In genomic region chr2:189161894-189162293, GRCh38 we compare ENCODE assay signal across 28 cellular contexts.
"Had no signal": no experiment of that assay in that cellular context is flagged by ENCODE, and none has a peak within 500 bp of the region (broad histone marks: within the 10 kb centered on the region; RNA-seq: fewer than 3 reads in every experiment).

No MANE protein-coding gene starts in this region.

- H3K27me3 Mint-ChIP-seq: activated naive CD8-positive, alpha-beta T cell treated with anti-CD3 and anti-CD28 coated beads, Interleukin-2, amount 50 U/mL, for 24 hours; effector memory CD8-positive, alpha-beta T cell; progenitor cell of endocrine pancreas; stimulated activated naive CD8-positive, alpha-beta T cell treated with anti-CD3 and anti-CD28 coated beads, Interleukin-15, amount 100 ng/mL, for 72 hours had no signal

- H3K9ac ChIP-seq: neural progenitor cell had no signal

- H3K36me3 ChIP-seq: esophagus muscularis mucosa, lower lobe of right lung, neural progenitor cell, suprapubic skin, transverse colon, uterus had no signal

- H3K9me3 ChIP-seq: esophagus muscularis mucosa, lower lobe of right lung, suprapubic skin, transverse colon, uterus had no signal

- H3K27me3 ChIP-seq: brain microvascular endothelial cell, dorsolateral prefrontal cortex, esophagus muscularis mucosa, neural progenitor cell, suprapubic skin, transverse colon, uterus had no signal

- H2AFZ ChIP-seq: neural progenitor cell had no signal

- H3K36me3 Mint-ChIP-seq: naive thymus-derived CD4-positive, alpha-beta T cell; neural progenitor cell; T-cell had no signal

- ATAC-seq: activated CD8-positive, alpha-beta T cell treated with anti-CD3 and anti-CD28 coated beads, Interleukin-2, amount 10 ng/mL, durations not matched to agents 7 days and 5 days; activated naive CD8-positive, alpha-beta T cell treated with anti-CD3 and anti-CD28 coated beads, Interleukin-2, amount 50 U/mL, for 24 hours; effector memory CD8-positive, alpha-beta T cell; lower lobe of right lung; naive thymus-derived CD4-positive, alpha-beta T cell; stimulated activated naive CD8-positive, alpha-beta T cell treated with anti-CD3 and anti-CD28 coated beads, Interleukin-15, amount 100 ng/mL, for 72 hours; T-cell had no signal

- H3K9me3 Mint-ChIP-seq: activated naive CD8-positive, alpha-beta T cell treated with anti-CD3 and anti-CD28 coated beads, Interleukin-2, amount 50 U/mL, for 24 hours; activated T-helper 1 cell treated with anti-CD3 and anti-CD28 coated beads, Interleukin-12 subunit alpha, Interleukin-12 subunit beta, Interleukin-2, Interleukin-4 antibody, amounts not matched to agents 30 ng/mL and 10 ng/mL and 1 ng/mL, durations not matched to agents 14 hours and 24 hours and 36 hours; effector memory CD8-positive, alpha-beta T cell; naive thymus-derived CD4-positive, alpha-beta T cell; neural progenitor cell; stimulated activated naive CD8-positive, alpha-beta T cell treated with anti-CD3 and anti-CD28 coated beads, Interleukin-15, amount 100 ng/mL, for 72 hours; T-cell; T-helper 2 cell treated with Interferon-gamma antibody and Interleukin-4, amounts not matched to agents 5 μg/mL and 100 μg/mL, for 36 hours had no signal

- H3K4me1 Mint-ChIP-seq: activated naive CD8-positive, alpha-beta T cell treated with anti-CD3 and anti-CD28 coated beads, Interleukin-2, amount 50 U/mL, for 24 hours; naive thymus-derived CD4-positive, alpha-beta T cell; stimulated activated naive CD8-positive, alpha-beta T cell treated with anti-CD3 and anti-CD28 coated beads, Interleukin-15, amount 100 ng/mL, for 72 hours; T-cell had no signal

- H3K27ac Mint-ChIP-seq: activated CD8-positive, alpha-beta T cell treated with anti-CD3 and anti-CD28 coated beads, Interleukin-2, amount 10 ng/mL, durations not matched to agents 7 days and 5 days; activated naive CD8-positive, alpha-beta T cell treated with anti-CD3 and anti-CD28 coated beads, Interleukin-2, amount 50 U/mL, for 24 hours; activated T-helper 1 cell treated with anti-CD3 and anti-CD28 coated beads, Interleukin-12 subunit alpha, Interleukin-12 subunit beta, Interleukin-2, Interleukin-4 antibody, amounts not matched to agents 30 ng/mL and 10 ng/mL and 1 ng/mL, durations not matched to agents 14 hours and 24 hours and 36 hours; effector memory CD8-positive, alpha-beta T cell; neural progenitor cell; progenitor cell of endocrine pancreas; stimulated activated naive CD8-positive, alpha-beta T cell treated with anti-CD3 and anti-CD28 coated beads, Interleukin-15, amount 100 ng/mL, for 72 hours; T-cell; T-helper 2 cell treated with Interferon-gamma antibody and Interleukin-4, amounts not matched to agents 5 μg/mL and 100 μg/mL, for 36 hours had no signal

- H3K27ac ChIP-seq: brain microvascular endothelial cell, dorsolateral prefrontal cortex, esophagus muscularis mucosa, lower lobe of right lung, neural progenitor cell, suprapubic skin, transverse colon, uterus, VCaP had no signal

- H3K4me2 ChIP-seq: neural progenitor cell had no signal

- H3K4me1 ChIP-seq: neural progenitor cell had no signal

- H3K4me3 ChIP-seq: dorsolateral prefrontal cortex, esophagus muscularis mucosa, lower lobe of right lung, neural progenitor cell, suprapubic skin, transverse colon, uterus had no signal

- H3K4me3 Mint-ChIP-seq: activated CD8-positive, alpha-beta T cell treated with anti-CD3 and anti-CD28 coated beads, Interleukin-2, amount 10 ng/mL, durations not matched to agents 7 days and 5 days; activated naive CD8-positive, alpha-beta T cell treated with anti-CD3 and anti-CD28 coated beads, Interleukin-2, amount 50 U/mL, for 24 hours; activated T-helper 1 cell treated with anti-CD3 and anti-CD28 coated beads, Interleukin-12 subunit alpha, Interleukin-12 subunit beta, Interleukin-2, Interleukin-4 antibody, amounts not matched to agents 30 ng/mL and 10 ng/mL and 1 ng/mL, durations not matched to agents 14 hours and 24 hours and 36 hours; effector memory CD8-positive, alpha-beta T cell; naive thymus-derived CD4-positive, alpha-beta T cell; neural progenitor cell; stimulated activated naive CD8-positive, alpha-beta T cell treated with anti-CD3 and anti-CD28 coated beads, Interleukin-15, amount 100 ng/mL, for 72 hours; T-cell; T-helper 2 cell treated with Interferon-gamma antibody and Interleukin-4, amounts not matched to agents 5 μg/mL and 100 μg/mL, for 36 hours had no signal

- DNase-seq: activated CD4-positive, alpha-beta T cell treated with anti-CD3 and anti-CD28 coated beads for 1 hour; activated CD4-positive, alpha-beta T cell treated with anti-CD3 and anti-CD28 coated beads, Interleukin-2, amount 50 U/mL, for 1 hour; activated CD8-positive, alpha-beta T cell treated with anti-CD3 and anti-CD28 coated beads, Interleukin-2, amount 10 ng/mL, durations not matched to agents 7 days and 5 days; activated gamma-delta T cell; activated naive CD4-positive, alpha-beta T cell treated with anti-CD3 and anti-CD28 coated beads, Interleukin-2, amount 50 U/mL, for 16 hours; activated naive CD8-positive, alpha-beta T cell treated with anti-CD3 and anti-CD28 coated beads, Interleukin-2, amount 50 U/mL, for 24 hours; anterior cingulate cortex; brain microvascular endothelial cell; caudate nucleus; dorsolateral prefrontal cortex; effector memory CD8-positive, alpha-beta T cell; head of caudate nucleus; hypothalamus; lower lobe of right lung; mesendoderm; naive thymus-derived CD4-positive, alpha-beta T cell; stimulated activated CD4-positive, alpha-beta T cell treated with anti-CD3 and anti-CD28 coated beads, Interleukin-4, amount 100 ng/mL, for 4 hours; stimulated activated naive CD8-positive, alpha-beta T cell treated with anti-CD3 and anti-CD28 coated beads, Interleukin-15, amount 100 ng/mL, for 72 hours; T-cell; transverse colon; uterus had no signal
